In the genomic region with DNA sequence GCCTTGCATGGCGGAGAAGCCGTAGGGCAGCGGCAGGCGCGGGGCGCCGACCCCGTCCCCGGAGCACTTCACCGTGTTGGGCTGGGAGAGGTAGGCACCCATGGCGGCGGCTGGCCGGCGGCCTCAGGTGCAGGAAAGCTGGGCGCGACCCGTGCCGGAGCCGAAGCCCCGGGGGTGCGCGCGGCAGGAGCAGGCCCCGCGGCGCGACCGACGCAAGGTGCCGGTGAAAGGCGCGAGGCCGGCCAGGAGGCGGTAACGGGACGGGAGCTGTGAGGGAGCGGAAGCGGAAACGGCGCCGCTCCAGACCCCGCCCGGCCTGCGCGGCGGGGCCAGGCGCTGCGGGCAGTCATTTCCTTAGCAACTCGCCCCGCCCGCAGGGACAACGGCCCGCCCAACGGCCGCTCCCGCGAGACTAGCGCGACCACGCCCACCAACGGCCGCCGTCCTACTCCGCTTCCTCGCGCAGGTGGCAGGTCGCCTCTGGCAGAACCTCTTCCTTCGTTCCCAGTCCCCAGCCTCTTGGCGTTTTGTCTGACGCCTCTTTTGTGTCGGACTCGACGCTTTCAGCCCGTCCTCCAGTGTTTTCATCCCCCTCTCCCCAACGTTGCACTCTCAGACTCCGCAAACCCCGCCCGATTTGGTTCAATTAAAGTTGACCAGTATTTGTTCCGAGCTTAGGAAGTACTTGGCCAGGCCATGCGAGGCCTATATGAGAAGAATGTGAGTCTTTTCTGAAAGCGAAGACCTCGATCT, we compare ENCODE assay signal across 1 cellular context.
A peak's percentile ranks its signal among the peaks of the same experiment; 100 is the strongest.
TF ChIP-seq lines count a peak whose summit lies in the region.

TSS of gene PPM1G (minus strand) at position 271 of the 753 bp plus-strand sequence. CDS start at position 102, 169 bp downstream.

TF ChIP-seq in K562, 482 proteins besides CTCF, POLR2A, EP300 and RAD21 (continued from another document and continues in another):
- TF ChIP-seq HMGXB4 (CRISPR knock-in tag; IDR thresholded peaks at IDR 0.05) (peak; percentile 50; the same call in 1 of the 2 replicates), NELFE (IDR thresholded peaks at IDR 0.05; ENCODE audit: insufficient read depth, insufficient read length) (no peak), FOXJ3 (CRISPR knock-in tag; IDR thresholded peaks at IDR 0.05) (no peak), SMAD1 (IDR thresholded peaks at IDR 0.05; ENCODE audit: low read depth, low read length, partially characterized antibody) (peak; percentile 50), CBFB (CRISPR knock-in tag; IDR thresholded peaks at IDR 0.05) (no peak), E2F1 (CRISPR knock-in tag; IDR thresholded peaks at IDR 0.05) (peak; percentile 33), HNRNPK (IDR thresholded peaks at IDR 0.05; ENCODE audit: low read depth, low read length, poor library complexity, severe bottlenecking) (no peak), FIP1L1 (IDR thresholded peaks at IDR 0.05; ENCODE audit: low read depth, low read length, poor library complexity, severe bottlenecking) (peak; percentile 58), ZBTB33 (CRISPR knock-in tag; IDR thresholded peaks at IDR 0.05) (no peak), SAFB2 (IDR thresholded peaks at IDR 0.05; ENCODE audit: borderline replicate concordance, low read depth, low read length, severe bottlenecking) (no peak), CREBBP (IDR thresholded peaks at IDR 0.05; ENCODE audit: low read depth, low read length) (no peak), ZNF398 (CRISPR knock-in tag; IDR thresholded peaks at IDR 0.05) (no peak), DACH1 (IDR thresholded peaks at IDR 0.05; ENCODE audit: partially characterized antibody) (no peak), RNF2 (IDR thresholded peaks at IDR 0.05) (0 out of 2 replicates have a peak, but pooled peaks have one; percentile 51), ZBTB49 (CRISPR knock-in tag; IDR thresholded peaks at IDR 0.05; ENCODE audit: borderline replicate concordance) (peak; percentile 76; the same call in 1 of the 2 replicates), SRSF7 (optimal IDR thresholded peaks at IDR 0.05; ENCODE audit: low read depth, low read length) (no peak), ZNF77 (CRISPR knock-in tag; IDR thresholded peaks at IDR 0.05) (no peak), FOXK1 (CRISPR knock-in tag; IDR thresholded peaks at IDR 0.05; ENCODE audit: borderline replicate concordance) (0 out of 2 replicates have a peak, but pooled peaks have one; percentile 88), TAF9B (IDR thresholded peaks at IDR 0.05; ENCODE audit: partially characterized antibody) (peak; percentile 88), GABPB1 (CRISPR knock-in tag; IDR thresholded peaks at IDR 0.05) (peak; percentile 93), TSC22D4 (tag; IDR thresholded peaks at IDR 0.05) (no peak), IFI16 (CRISPR knock-in tag; IDR thresholded peaks at IDR 0.05) (no peak), HINFP (tag; conservative IDR thresholded peaks at IDR 0.05; ENCODE audit: low read depth) (peak; percentile 39; the same call in 1 of the 2 replicates), KAT8 (IDR thresholded peaks at IDR 0.05; ENCODE audit: low read depth) (no peak), MTA2 (IDR thresholded peaks at IDR 0.05; ENCODE audit: low read depth) (0 out of 2 replicates have a peak, but pooled peaks have one; percentile 5), EWSR1 (IDR thresholded peaks at IDR 0.05; ENCODE audit: borderline replicate concordance, low read depth, partially characterized antibody) (no peak), MIER1 (IDR thresholded peaks at IDR 0.05; ENCODE audit: low read depth) (no peak), ELF2 (CRISPR knock-in tag; IDR thresholded peaks at IDR 0.05) (no peak), POU5F1 (IDR thresholded peaks at IDR 0.05; ENCODE audit: borderline replicate concordance, low read depth, low read length, partially characterized antibody) (no peak), CHCHD3 (CRISPR knock-in tag; IDR thresholded peaks at IDR 0.05) (no peak), SLC30A9 (CRISPR knock-in tag; IDR thresholded peaks at IDR 0.05) (no peak), ZNF830 (CRISPR knock-in tag; IDR thresholded peaks at IDR 0.05) (no peak), TRIM24 (IDR thresholded peaks at IDR 0.05) (no peak), OTX1 (CRISPR knock-in tag; IDR thresholded peaks at IDR 0.05) (0 out of 2 replicates have a peak, but pooled peaks have one; percentile 50), ZBTB8A (IDR thresholded peaks at IDR 0.05; ENCODE audit: partially characterized antibody) (no peak), ZNF79 (CRISPR knock-in tag; IDR thresholded peaks at IDR 0.05; ENCODE audit: low read depth) (no peak), ZBTB17 (CRISPR knock-in tag; IDR thresholded peaks at IDR 0.05) (0 out of 2 replicates have a peak, but pooled peaks have one; percentile 7), HDAC3 (IDR thresholded peaks at IDR 0.05; ENCODE audit: borderline replicate concordance, partially characterized antibody) (no peak), SRSF3 (IDR thresholded peaks at IDR 0.05; ENCODE audit: insufficient read depth, low read length) (no peak), NCOR1 (IDR thresholded peaks at IDR 0.05) (no peak), ZNF584 (CRISPR knock-in tag; IDR thresholded peaks at IDR 0.05; ENCODE audit: low read depth) (no peak), FOXA1 (IDR thresholded peaks at IDR 0.05; ENCODE audit: borderline replicate concordance) (no peak), NCOA4 (IDR thresholded peaks at IDR 0.05; ENCODE audit: partially characterized antibody) (no peak), GTF2E2 (tag; IDR thresholded peaks at IDR 0.05) (peak; percentile 92), GTF2A2 (tag; IDR thresholded peaks at IDR 0.05) (0 out of 2 replicates have a peak, but pooled peaks have one; percentile 16), PKNOX1 (IDR thresholded peaks at IDR 0.05) (0 out of 2 replicates have a peak, but pooled peaks have one; percentile 35)
- TF ChIP-seq, protein P1, sequence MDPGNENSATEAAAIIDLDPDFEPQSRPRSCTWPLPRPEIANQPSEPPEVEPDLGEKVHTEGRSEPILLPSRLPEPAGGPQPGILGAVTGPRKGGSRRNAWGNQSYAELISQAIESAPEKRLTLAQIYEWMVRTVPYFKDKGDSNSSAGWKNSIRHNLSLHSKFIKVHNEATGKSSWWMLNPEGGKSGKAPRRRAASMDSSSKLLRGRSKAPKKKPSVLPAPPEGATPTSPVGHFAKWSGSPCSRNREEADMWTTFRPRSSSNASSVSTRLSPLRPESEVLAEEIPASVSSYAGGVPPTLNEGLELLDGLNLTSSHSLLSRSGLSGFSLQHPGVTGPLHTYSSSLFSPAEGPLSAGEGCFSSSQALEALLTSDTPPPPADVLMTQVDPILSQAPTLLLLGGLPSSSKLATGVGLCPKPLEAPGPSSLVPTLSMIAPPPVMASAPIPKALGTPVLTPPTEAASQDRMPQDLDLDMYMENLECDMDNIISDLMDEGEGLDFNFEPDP (CRISPR knock-in tag; IDR thresholded peaks at IDR 0.05): no peak
- TF ChIP-seq, protein P2, sequence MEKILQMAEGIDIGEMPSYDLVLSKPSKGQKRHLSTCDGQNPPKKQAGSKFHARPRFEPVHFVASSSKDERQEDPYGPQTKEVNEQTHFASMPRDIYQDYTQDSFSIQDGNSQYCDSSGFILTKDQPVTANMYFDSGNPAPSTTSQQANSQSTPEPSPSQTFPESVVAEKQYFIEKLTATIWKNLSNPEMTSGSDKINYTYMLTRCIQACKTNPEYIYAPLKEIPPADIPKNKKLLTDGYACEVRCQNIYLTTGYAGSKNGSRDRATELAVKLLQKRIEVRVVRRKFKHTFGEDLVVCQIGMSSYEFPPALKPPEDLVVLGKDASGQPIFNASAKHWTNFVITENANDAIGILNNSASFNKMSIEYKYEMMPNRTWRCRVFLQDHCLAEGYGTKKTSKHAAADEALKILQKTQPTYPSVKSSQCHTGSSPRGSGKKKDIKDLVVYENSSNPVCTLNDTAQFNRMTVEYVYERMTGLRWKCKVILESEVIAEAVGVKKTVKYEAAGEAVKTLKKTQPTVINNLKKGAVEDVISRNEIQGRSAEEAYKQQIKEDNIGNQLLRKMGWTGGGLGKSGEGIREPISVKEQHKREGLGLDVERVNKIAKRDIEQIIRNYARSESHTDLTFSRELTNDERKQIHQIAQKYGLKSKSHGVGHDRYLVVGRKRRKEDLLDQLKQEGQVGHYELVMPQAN (IDR thresholded peaks at IDR 0.05; ENCODE audit: borderline replicate concordance): peak; percentile 27; the same call in 1 of the 2 replicates
